ENCODE assay signal across 25 cellular contexts in genomic region chr9:76188905-76189304, GRCh38.
"Had no signal": no experiment of that assay in that cellular context is flagged by ENCODE, and none has a peak within 500 bp of the region (broad histone marks: within the 10 kb centered on the region; RNA-seq: fewer than 3 reads in every experiment).

No MANE protein-coding gene starts in this region.

- DNase-seq: colonic mucosa; cortex of kidney; effector CD8-positive, alpha-beta T cell; effector memory CD8-positive, alpha-beta T cell; endodermal cell; erythroblast; foreskin keratinocyte; hypothalamus; left cardiac atrium; left ventricle myocardium superior; lower lobe of right lung; mesenchymal stem cell; mucosa of descending colon had no signal

- H3K27me3 Mint-ChIP-seq: dendritic cell treated with granulocyte-macrophage colony-stimulating factor and Interleukin-4, amounts not matched to agents 40 ng/mL and 50 ng/mL, for 4 days; effector memory CD8-positive, alpha-beta T cell had no signal

- FAIRE-seq: endometrium, frontal cortex, islet of Langerhans, keratinocyte had no signal

- H3K4me1 ChIP-seq: colonic mucosa, foreskin keratinocyte, gastroesophageal sphincter, heart left ventricle, left lung, lower lobe of right lung had no signal

- H3K36me3 ChIP-seq: colonic mucosa had no signal

- ATAC-seq: effector memory CD8-positive, alpha-beta T cell; esophagus mucosa; foreskin keratinocyte; gastroesophageal sphincter; heart left ventricle; left cardiac atrium; left lung; left ventricle myocardium superior; lower lobe of right lung; mucosa of descending colon had no signal

- H3K9me3 Mint-ChIP-seq: dendritic cell treated with granulocyte-macrophage colony-stimulating factor and Interleukin-4, amounts not matched to agents 40 ng/mL and 50 ng/mL, for 4 days; effector memory CD8-positive, alpha-beta T cell; endodermal cell; mesothelial cell of epicardium had no signal

- H3K79me2 ChIP-seq: hepatocyte had no signal

- H3K27ac Mint-ChIP-seq: dendritic cell treated with granulocyte-macrophage colony-stimulating factor and Interleukin-4, amounts not matched to agents 40 ng/mL and 50 ng/mL, for 4 days; effector memory CD8-positive, alpha-beta T cell; endodermal cell; mesothelial cell of epicardium had no signal

- H3K4me3 Mint-ChIP-seq: dendritic cell treated with granulocyte-macrophage colony-stimulating factor and Interleukin-4, amounts not matched to agents 40 ng/mL and 50 ng/mL, for 4 days; effector memory CD8-positive, alpha-beta T cell; endodermal cell; mesothelial cell of epicardium had no signal

- H3K4me2 ChIP-seq: hepatocyte had no signal

- H3K27ac ChIP-seq: colonic mucosa, epithelial cell of prostate, foreskin keratinocyte, gastroesophageal sphincter, heart left ventricle, hepatocyte, left lung, lower lobe of right lung had no signal

- H3K27me3 ChIP-seq: colonic mucosa, foreskin keratinocyte, gastroesophageal sphincter, heart left ventricle, hepatocyte, left lung had no signal

- H2AFZ ChIP-seq: hepatocyte had no signal

- H3K4me3 ChIP-seq: colonic mucosa, gastroesophageal sphincter, heart left ventricle, hepatocyte, left lung, lower lobe of right lung, mucosa of descending colon had no signal

- H3K9me3 ChIP-seq: colonic mucosa, gastroesophageal sphincter, heart left ventricle, left lung, lower lobe of right lung, mucosa of descending colon had no signal
